Comparison of ENCODE assay signal across 8 cellular contexts in genomic region chr3:8441969-8442559, GRCh38. TPM values are rescaled to one million over a fixed set of nuclear protein-coding genes. Genes with fewer than 3 reads are reported as not detected.
DNase-seq lines count a peak whose midpoint lies in the region; ATAC-seq, FAIRE-seq and TF ChIP-seq lines count a peak whose summit lies in the region.

No MANE protein-coding gene starts in this region.

- TF ChIP-seq CTCF in AG09309 (IDR thresholded peaks at IDR 0.05; ENCODE audit: control insufficient read depth, insufficient read depth, low read depth, low read length, missing control alignments) (peak; percentile 81), RWPE2 (IDR thresholded peaks at IDR 0.05; ENCODE audit: poor library complexity, severe bottlenecking) (peak; percentile 84), fibroblast of the aortic adventitia (IDR thresholded peaks at IDR 0.05; ENCODE audit: insufficient read depth, low read length) (peak; percentile 78), osteocyte (IDR thresholded peaks at IDR 0.05) (peak; percentile 80)

- no peak overlapping the region for H3K4me3 ChIP-seq in AG09309 (ENCODE audit: control insufficient read depth, low read depth, low read length)
- H3K4me3 ChIP-seq in RWPE2 (ENCODE audit: severe bottlenecking), result no peak overlapping the region
- H3K4me3 ChIP-seq in fibroblast of the aortic adventitia (ENCODE audit: low read depth, low read length), result no peak overlapping the region

- H3K36me3 Mint-ChIP-seq in osteocyte (ENCODE audit: unreplicated experiment), result no peaks in the 10 kb centered on the region
- no peaks in the 10 kb centered on the region for H3K36me3 Mint-ChIP-seq in activated T-cell treated with anti-CD3 and anti-CD28 coated beads, Interleukin-2, amount 50 U/mL, for 4 hours (ENCODE audit: insufficient read depth)

- no peaks in the 10 kb centered on the region for H3K27me3 ChIP-seq in RWPE2 (ENCODE audit: insufficient read depth, poor library complexity, severe bottlenecking)

- peaks cover 32% of the 10 kb centered on the region for H3K4me1 ChIP-seq in RWPE2 (ENCODE audit: insufficient read depth, poor library complexity, severe bottlenecking)

- no peaks in the 10 kb centered on the region for H3K9me3 Mint-ChIP-seq in osteocyte (ENCODE audit: unreplicated experiment)
- H3K9me3 Mint-ChIP-seq in activated T-cell treated with anti-CD3 and anti-CD28 coated beads, Interleukin-2, amount 50 U/mL, for 4 hours, result peaks cover 4% of the 10 kb centered on the region

- no peak overlapping the region for H3K27ac ChIP-seq in RWPE2 (ENCODE audit: poor library complexity, severe bottlenecking)

- no peak overlapping the region for H3K4me3 Mint-ChIP-seq in osteocyte (ENCODE audit: unreplicated experiment)
- H3K4me3 Mint-ChIP-seq in activated T-cell treated with anti-CD3 and anti-CD28 coated beads, Interleukin-2, amount 50 U/mL, for 4 hours, result no peak overlapping the region

- H3K4me1 Mint-ChIP-seq in osteocyte (ENCODE audit: unreplicated experiment), result peaks cover 25% of the 10 kb centered on the region
- H3K4me1 Mint-ChIP-seq in activated T-cell treated with anti-CD3 and anti-CD28 coated beads, Interleukin-2, amount 50 U/mL, for 4 hours (ENCODE audit: low read depth), result peaks cover 4% of the 10 kb centered on the region

- no peaks in the 10 kb centered on the region for H3K9me3 ChIP-seq in RWPE2 (ENCODE audit: severe bottlenecking)

- H3K27me3 Mint-ChIP-seq in osteocyte (ENCODE audit: unreplicated experiment), result no peaks in the 10 kb centered on the region
- H3K27me3 Mint-ChIP-seq in activated T-cell treated with anti-CD3 and anti-CD28 coated beads, Interleukin-2, amount 50 U/mL, for 4 hours (ENCODE audit: low read depth), result no peaks in the 10 kb centered on the region

- no peak for ATAC-seq in RWPE2 (ENCODE audit: low read depth)
- no peak for ATAC-seq in activated T-cell treated with anti-CD3 and anti-CD28 coated beads, Interleukin-2, amount 50 U/mL, for 4 hours

- DNase-seq in AG09309 (ENCODE audit: low read depth), result peak; percentile 41
- no peak for DNase-seq in GM19239 (ENCODE audit: insufficient read length, low spot score)
- no peak for DNase-seq in RWPE2 (ENCODE audit: low spot score)
- peak; percentile 91 for DNase-seq in fibroblast of the aortic adventitia (ENCODE audit: low read depth)
- no peak for DNase-seq in osteocyte (ENCODE audit: extremely low spot score, unreplicated experiment)
- no peak for DNase-seq in T-helper 9 cell
- no peak for DNase-seq in activated T-cell treated with anti-CD3 and anti-CD28 coated beads, Interleukin-2, amount 50 U/mL, for 4 hours
- no peak for DNase-seq in T-helper 1 cell

- FAIRE-seq in GM19239 (lab: Jason Lieb, UNC), result peak; percentile 74

- H3K36me3 ChIP-seq in RWPE2 (ENCODE audit: low read depth), result no peaks in the 10 kb centered on the region

- peak overlapping the region; percentile 13 for H3K27ac Mint-ChIP-seq in osteocyte (ENCODE audit: unreplicated experiment)

RNA-seq across cellular contexts. Expression of gene LMCD1, which starts 59.6 kb away (rescaled TPM):
- 22.4 and 30.3 TPM in 2 replicates for total RNA-seq in fibroblast of the aortic adventitia (ENCODE audit: low replicate concordance)
- 135 and 136 TPM in 2 replicates for total RNA-seq in osteocyte
- total RNA-seq in activated T-cell treated with anti-CD3 and anti-CD28 coated beads, Interleukin-2, amount 50 U/mL, for 4 hours, result 1 to 10 TPM in 1 of 3 donors, under 1 TPM in 2; 0.74 to 1.8 (median 0.76) TPM

Comparison
In these comparisons a context has a peak if more than half of its experiments do, and no peak if none do; other contexts are left out.
1. DNase-seq: peak in AG09309 (single experiment) and fibroblast of the aortic adventitia (single experiment); none in GM19239 (single experiment), RWPE2 (single experiment), osteocyte (single experiment), T-helper 9 cell (single experiment), activated T-cell treated with anti-CD3 and anti-CD28 coated beads, Interleukin-2, amount 50 U/mL, for 4 hours (single experiment) and T-helper 1 cell (0 of 5).
2. Peak in every context shown above with its lines, with median percentiles within 50 percentile points of each other: CTCF ChIP-seq.